8 cellular contexts compared by ENCODE assay signal in genomic region chr1:53182111-53182593, GRCh38. TPM values are rescaled to one million over a fixed set of nuclear protein-coding genes. Genes with fewer than 3 reads are reported as not detected.
DNase-seq lines count a peak whose midpoint lies in the region; ATAC-seq and TF ChIP-seq lines count a peak whose summit lies in the region.

No MANE protein-coding gene starts in this region.

- no peak for TF ChIP-seq POLR2A in NB4 (IDR thresholded peaks at IDR 0.05; ENCODE audit: extremely low read depth, insufficient read length)

- no peak overlapping the region for H3K4me3 ChIP-seq in NB4 (ENCODE audit: low read depth, low read length)

- DNase-seq in GM10266 (ENCODE audit: extremely low spot score), result peak; percentile 82
- peak; percentile 77 for DNase-seq in NB4 (ENCODE audit: low read depth)
- DNase-seq in T-helper 1 cell, result peak; percentile 47 to 74 (median 58)
- peak; percentile 82 for DNase-seq in amniotic epithelial cell (ENCODE audit: low read depth)
- DNase-seq in left ventricle myocardium superior, result peak; percentile 88
- DNase-seq in retina, result peak; percentile 68

- intact Hi-C loops in left ventricle myocardium superior (cut with micrococcal nuclease), result loop anchor here (10.0 kb wide), 1 partner anchor 277 kb away; no protein-coding TSS in a partner anchor

- ATAC-seq in left ventricle myocardium superior (peak; percentile 70), GM21619 (IDR thresholded peaks at IDR 0.05; ENCODE audit: unreplicated experiment) (no peak), HG02588 (IDR thresholded peaks at IDR 0.05; ENCODE audit: unreplicated experiment) (no peak)

- peak; percentile 88 for TF ChIP-seq CTCF in GM10266 (IDR thresholded peaks at IDR 0.05; ENCODE audit: control insufficient read depth, insufficient read depth, low read depth, missing control alignments)
- TF ChIP-seq CTCF in NB4 (IDR thresholded peaks at IDR 0.05; ENCODE audit: low read depth, low read length), result peak; percentile 79

RNA-seq across cellular contexts. Expression of gene CPT2, which starts 14.5 kb away (rescaled TPM):
- total RNA-seq in left ventricle myocardium superior, result 31.0 TPM

RNA-seq across cellular contexts. Expression of gene CZIB, which starts 38.3 kb away (rescaled TPM):
- total RNA-seq in left ventricle myocardium superior, result 56.4 TPM

RNA-seq across cellular contexts. Expression of gene SLC1A7, which starts 39.7 kb away (rescaled TPM):
- 0.32 TPM for total RNA-seq in left ventricle myocardium superior

RNA-seq across cellular contexts. Expression of gene MAGOH, which starts 56.2 kb away (rescaled TPM):
- total RNA-seq in left ventricle myocardium superior, result 25.0 TPM
